ENCODE assay signal across 19 cellular contexts in genomic region chr17:68851875-68852274, GRCh38.
DNase-seq lines count a peak whose midpoint lies in the region; ATAC-seq and TF ChIP-seq lines count a peak whose summit lies in the region.
"Had no signal": no experiment of that assay in that cellular context is flagged by ENCODE, and none has a peak within 500 bp of the region (broad histone marks: within the 10 kb centered on the region; RNA-seq: fewer than 3 reads in every experiment).

No MANE protein-coding gene starts in this region.

- H3K4me1 ChIP-seq in heart right ventricle (peaks cover 0 to 31% (median 6%) of the 10 kb centered on the region in 9 donors), vagina (peaks cover 31% of the 10 kb centered on the region)
- H3K4me1 ChIP-seq: A549, Caco-2 had no signal

- intact Hi-C loops in heart right ventricle (cut with DNase I) (loop anchor here in 2 of 10 donors (5.0 to 10.0 kb wide), 3 partner anchors 45 to 75 kb away; no protein-coding TSS in a partner anchor), left cardiac atrium (cut with DNase I) (no loop called here), left ventricle myocardium superior (cut with micrococcal nuclease) (no loop called here), cardiac septum (cut with DNase I) (no loop called here), sciatic nerve (cut with DNase I) (no loop called here), vagina (cut with DNase I) (no loop called here)

- H3K4me3 ChIP-seq in heart right ventricle: no peak overlapping the region
- H3K4me3 ChIP-seq in vagina: no peak overlapping the region
- no peak overlapping the region for H3K4me3 ChIP-seq in MG63
- H3K4me3 ChIP-seq: A549; BLaER1 treated with 17β-estradiol and CSF1 and Interleukin-3, amounts not matched to agents 10 nM and 100 nM had no signal

- DNase-seq in heart right ventricle (no peak), left cardiac atrium (no peak), left ventricle myocardium superior (no peak), cardiac septum (ENCODE audit: low spot score) (no peak), sciatic nerve (ENCODE audit: low spot score) (no peak), vagina (ENCODE audit: extremely low spot score in 2 of 2) (no peak), MG63 (no peak)
- DNase-seq: AML-193; Caco-2; Calu3; CD4-positive, alpha-beta T cell; CD8-positive, alpha-beta T cell; DMS79 treated with DMSO at 0.1 percent for 48 hours; GF-D8 had no signal

- WGBS in heart right ventricle, 2 donors: 73 to 82% methylated on average over 1 of the region's 1 CpG

- H3K27me3 ChIP-seq in heart right ventricle (no peaks in the 10 kb centered on the region), vagina (no peaks in the 10 kb centered on the region), MG63 (no peaks in the 10 kb centered on the region)
- H3K27me3 ChIP-seq: BLaER1 treated with 17β-estradiol and CSF1 and Interleukin-3, amounts not matched to agents 10 nM and 100 nM had no signal

- H3K9me3 ChIP-seq in heart right ventricle (peaks cover 0 to 4% (median 0%) of the 10 kb centered on the region in 11 donors), vagina (no peaks in the 10 kb centered on the region), MG63 (no peaks in the 10 kb centered on the region)
- H3K9me3 ChIP-seq: Caco-2 had no signal

- H3K36me3 ChIP-seq in heart right ventricle (no peaks in the 10 kb centered on the region), vagina (no peaks in the 10 kb centered on the region), MG63 (no peaks in the 10 kb centered on the region)
- H3K36me3 ChIP-seq: BLaER1 treated with 17β-estradiol and CSF1 and Interleukin-3, amounts not matched to agents 10 nM and 100 nM had no signal

- TF ChIP-seq CTCF in heart right ventricle (IDR thresholded peaks at IDR 0.05) (no peak), vagina (IDR thresholded peaks at IDR 0.05) (no peak)

- ATAC-seq in heart right ventricle: peak in 4 of 8 donors; percentile 32 to 61 (median 37)
- ATAC-seq in left cardiac atrium: no peak
- ATAC-seq in left ventricle myocardium superior: peak; percentile 56
- ATAC-seq in sciatic nerve: peak; percentile 65
- no peak for ATAC-seq in GM19035 (IDR thresholded peaks at IDR 0.05; ENCODE audit: unreplicated experiment)
- ATAC-seq: A549; CD8-positive, alpha-beta T cell had no signal

- H3K27ac ChIP-seq in heart right ventricle: peak overlapping the region in 6 of 10 donors; percentile 13 to 77 (median 61)
- peak overlapping the region; percentile 24 for H3K27ac ChIP-seq in vagina
- H3K27ac ChIP-seq: 22Rv1; A549; BLaER1 treated with 17β-estradiol and CSF1 and Interleukin-3, amounts not matched to agents 10 nM and 100 nM; C4-2B had no signal

- TF ChIP-seq POLR2A in vagina (IDR thresholded peaks at IDR 0.05): no peak

Comparison
In these comparisons a context has a peak if more than half of its experiments do, and no peak if none do; other contexts are left out.
1. ATAC-seq: peak in left ventricle myocardium superior (single experiment) and sciatic nerve (single experiment); none in left cardiac atrium (0 of 2) and GM19035 (single experiment).